Comparison of ENCODE assay signal across 8 cellular contexts in genomic region chr17:7834891-7835817, GRCh38. TPM values are rescaled to one million over a fixed set of nuclear protein-coding genes. Genes with fewer than 3 reads are reported as not detected.
DNase-seq lines count a peak whose midpoint lies in the region; ATAC-seq and TF ChIP-seq lines count a peak whose summit lies in the region.

No MANE protein-coding gene starts in this region.

- DNase-seq in NCI-H187 treated with DMSO at 0.1 percent for 48 hours (lab: John Stamatoyannopoulos, UW) (peak; percentile 72), T-helper 2 cell (peak; percentile 82 to 92 (median 91)), left ventricle myocardium superior (peak; percentile 98), progenitor cell of endocrine pancreas (ENCODE audit: low spot score, unreplicated experiment) (peak; percentile 93), ureter (ENCODE audit: low spot score) (peak; percentile 98)

- no peaks in the 10 kb centered on the region for H3K9me3 Mint-ChIP-seq in progenitor cell of endocrine pancreas (ENCODE audit: low read depth)

- H3K27ac ChIP-seq in angular gyrus (ENCODE audit: low read depth, low read length), result peak overlapping the region; percentile 91

- intact Hi-C loops in left ventricle myocardium superior (cut with micrococcal nuclease), result no loop called here

- H3K27ac Mint-ChIP-seq in progenitor cell of endocrine pancreas, result peak overlapping the region; percentile 99

- H3K36me3 Mint-ChIP-seq in progenitor cell of endocrine pancreas (ENCODE audit: insufficient read depth), result peaks cover 4% of the 10 kb centered on the region

- peaks cover 26% of the 10 kb centered on the region for H3K27me3 Mint-ChIP-seq in progenitor cell of endocrine pancreas

- peaks cover 40% of the 10 kb centered on the region for H3K4me1 Mint-ChIP-seq in progenitor cell of endocrine pancreas (ENCODE audit: low read depth)

- TF ChIP-seq CTCF in GM12873 (IDR thresholded peaks at IDR 0.05; ENCODE audit: insufficient read depth, low read depth, low read length, missing control alignments) (peak; percentile 77), progenitor cell of endocrine pancreas (IDR thresholded peaks at IDR 0.05; ENCODE audit: unreplicated experiment) (peak; percentile 75)

- peak overlapping the region; percentile 90 for H3K4me3 Mint-ChIP-seq in progenitor cell of endocrine pancreas (ENCODE audit: low read depth)

- ATAC-seq in HG02885 (IDR thresholded peaks at IDR 0.05; ENCODE audit: poor library complexity, unreplicated experiment) (peak; percentile 65), left ventricle myocardium superior (peak; percentile 79)

RNA-seq across cellular contexts. Expression of gene KDM6B, which starts 1.1 kb away (rescaled TPM):
- total RNA-seq in left ventricle myocardium superior (28.1 TPM), progenitor cell of endocrine pancreas (110 and 117 TPM in 2 replicates), ureter (31.8 TPM)

RNA-seq across cellular contexts. Expression of gene TMEM88, which starts 19.7 kb away (rescaled TPM):
- total RNA-seq in left ventricle myocardium superior (32.6 TPM), progenitor cell of endocrine pancreas (11.3 and 15.8 TPM in 2 replicates), ureter (9.9 TPM)

RNA-seq across cellular contexts. Expression of gene NAA38, which starts 22.2 kb away (rescaled TPM):
- total RNA-seq in left ventricle myocardium superior (93.2 TPM), progenitor cell of endocrine pancreas (63.4 and 70.0 TPM in 2 replicates), ureter (98.6 TPM)

RNA-seq across cellular contexts. Expression of gene CYB5D1, which starts 22.6 kb away (rescaled TPM):
- total RNA-seq in left ventricle myocardium superior, result 25.6 TPM
- 16.3 and 18.2 TPM in 2 replicates for total RNA-seq in progenitor cell of endocrine pancreas
- 15.7 TPM for total RNA-seq in ureter

RNA-seq across cellular contexts. Expression of gene CHD3, which starts 53.4 kb away (rescaled TPM):
- 13.1 TPM for total RNA-seq in left ventricle myocardium superior
- 112 and 119 TPM in 2 replicates for total RNA-seq in progenitor cell of endocrine pancreas
- total RNA-seq in ureter, result 225 TPM

Comparison
In these comparisons a context has a peak if more than half of its experiments do, and no peak if none do; other contexts are left out.
1. Peak in every context shown above with its lines: DNase-seq, ATAC-seq and H3K27ac ChIP-seq.